Comparison of ENCODE assay signal across 1 cellular context in genomic region chr20:18139832-18140231, GRCh38.
TF ChIP-seq lines count a peak whose summit lies in the region.

No MANE protein-coding gene starts in this region.

TF ChIP-seq in HepG2, 621 proteins besides CTCF, POLR2A, EP300 and RAD21 (continued from another document and continues in another):
- no peak for TF ChIP-seq ZBTB10 (CRISPR knock-in tag; IDR thresholded peaks at IDR 0.05; ENCODE audit: borderline replicate concordance)
- TF ChIP-seq HNRNPUL1 (IDR thresholded peaks at IDR 0.05; ENCODE audit: low read depth, low read length), result no peak
- no peak for TF ChIP-seq NFE2 (CRISPR knock-in tag; IDR thresholded peaks at IDR 0.05)
- no peak for TF ChIP-seq SNAI1 (CRISPR knock-in tag; IDR thresholded peaks at IDR 0.05; ENCODE audit: borderline replicate concordance)
- no peak for TF ChIP-seq GTF3A (CRISPR knock-in tag; conservative IDR thresholded peaks at IDR 0.05)
- 0 out of 2 replicates have a peak, but pooled peaks have one; percentile 16 for TF ChIP-seq POLR2AphosphoS5 (IDR thresholded peaks at IDR 0.05; ENCODE audit: low read depth, low read length)
- no peak for TF ChIP-seq ZKSCAN5 (CRISPR knock-in tag; IDR thresholded peaks at IDR 0.05)
- no peak for TF ChIP-seq ZBTB7A (CRISPR knock-in tag; IDR thresholded peaks at IDR 0.05)
- 0 out of 2 replicates have a peak, but pooled peaks have one; percentile 28 for TF ChIP-seq FOXP4 (CRISPR knock-in tag; IDR thresholded peaks at IDR 0.05)
- no peak for TF ChIP-seq FOXA1 (IDR thresholded peaks at IDR 0.05)
- TF ChIP-seq FOXA1 (CRISPR knock-in tag; IDR thresholded peaks at IDR 0.05), result no peak
- no peak for TF ChIP-seq ZMAT5 (CRISPR knock-in tag; IDR thresholded peaks at IDR 0.05; ENCODE audit: borderline replicate concordance, low read depth)
- no peak for TF ChIP-seq SP5 (CRISPR knock-in tag; IDR thresholded peaks at IDR 0.05; ENCODE audit: borderline replicate concordance, low read depth)
- no peak for TF ChIP-seq CAMTA2 (CRISPR knock-in tag; IDR thresholded peaks at IDR 0.05; ENCODE audit: borderline replicate concordance)
- TF ChIP-seq ZFX (CRISPR knock-in tag; IDR thresholded peaks at IDR 0.05; ENCODE audit: low read depth), result no peak
- TF ChIP-seq ZBTB37 (CRISPR knock-in tag; IDR thresholded peaks at IDR 0.05), result no peak
- no peak for TF ChIP-seq ZNF260 (CRISPR knock-in tag; IDR thresholded peaks at IDR 0.05; ENCODE audit: borderline replicate concordance, low read depth)
- peak; percentile 72; the same call in 1 of the 2 replicates for TF ChIP-seq CEBPB (IDR thresholded peaks at IDR 0.05; ENCODE audit: borderline replicate concordance, low read depth, low read length)
- TF ChIP-seq PATZ1 (CRISPR knock-in tag; IDR thresholded peaks at IDR 0.05), result no peak
- TF ChIP-seq ZNF282 (IDR thresholded peaks at IDR 0.05; ENCODE audit: partially characterized antibody), result no peak
- no peak for TF ChIP-seq ZNF331 (CRISPR knock-in tag; IDR thresholded peaks at IDR 0.05)
- TF ChIP-seq CBX1 (IDR thresholded peaks at IDR 0.05; ENCODE audit: low read depth), result no peak
- no peak for TF ChIP-seq MYPOP (CRISPR knock-in tag; IDR thresholded peaks at IDR 0.05)
- TF ChIP-seq RFX3 (CRISPR knock-in tag; IDR thresholded peaks at IDR 0.05), result no peak
- peak; percentile 62 for TF ChIP-seq BCL6 (CRISPR knock-in tag; IDR thresholded peaks at IDR 0.05)
- TF ChIP-seq ZNF674 (CRISPR knock-in tag; IDR thresholded peaks at IDR 0.05; ENCODE audit: low read depth), result no peak
- TF ChIP-seq CSRNP2 (CRISPR knock-in tag; conservative IDR thresholded peaks at IDR 0.05; ENCODE audit: low read depth), result no peak
- TF ChIP-seq ZNF891 (CRISPR knock-in tag; IDR thresholded peaks at IDR 0.05), result no peak
- no peak for TF ChIP-seq ZNF275 (CRISPR knock-in tag; IDR thresholded peaks at IDR 0.05; ENCODE audit: borderline replicate concordance)
- no peak for TF ChIP-seq MXD4 (CRISPR knock-in tag; IDR thresholded peaks at IDR 0.05)
- no peak for TF ChIP-seq HES4 (CRISPR knock-in tag; IDR thresholded peaks at IDR 0.05; ENCODE audit: borderline replicate concordance)
- TF ChIP-seq NFIB (CRISPR knock-in tag; IDR thresholded peaks at IDR 0.05; ENCODE audit: borderline replicate concordance), result no peak
- TF ChIP-seq ZNF207 (IDR thresholded peaks at IDR 0.05; ENCODE audit: borderline replicate concordance), result no peak
- TF ChIP-seq GLI4 (CRISPR knock-in tag; IDR thresholded peaks at IDR 0.05; ENCODE audit: borderline replicate concordance), result no peak
- no peak for TF ChIP-seq SP140L (CRISPR knock-in tag; IDR thresholded peaks at IDR 0.05; ENCODE audit: borderline replicate concordance)
- no peak for TF ChIP-seq ATF3 (CRISPR knock-in tag; IDR thresholded peaks at IDR 0.05)
- no peak for TF ChIP-seq KMT2A (CRISPR knock-in tag; IDR thresholded peaks at IDR 0.05)
- TF ChIP-seq ZNF788 (CRISPR knock-in tag; IDR thresholded peaks at IDR 0.05; ENCODE audit: borderline replicate concordance), result no peak
- TF ChIP-seq NR3C1 (CRISPR knock-in tag; IDR thresholded peaks at IDR 0.05), result no peak
- TF ChIP-seq SAP130 (CRISPR knock-in tag; IDR thresholded peaks at IDR 0.05; ENCODE audit: low read depth), result peak; percentile 48
- no peak for TF ChIP-seq GABPA (IDR thresholded peaks at IDR 0.05; ENCODE audit: low read depth, low read length)
- TF ChIP-seq GABPA (CRISPR knock-in tag; IDR thresholded peaks at IDR 0.05; ENCODE audit: low read depth), result no peak
- TF ChIP-seq SMARCC2 (IDR thresholded peaks at IDR 0.05), result no peak
- TF ChIP-seq RARA (CRISPR knock-in tag; IDR thresholded peaks at IDR 0.05), result peak; percentile 75
- no peak for TF ChIP-seq RCOR2 (CRISPR knock-in tag; IDR thresholded peaks at IDR 0.05)
- TF ChIP-seq ZSCAN12 (CRISPR knock-in tag; IDR thresholded peaks at IDR 0.05), result no peak
- TF ChIP-seq CREM (IDR thresholded peaks at IDR 0.05), result no peak
- no peak for TF ChIP-seq CREM (CRISPR knock-in tag; IDR thresholded peaks at IDR 0.05)
- TF ChIP-seq JUNB (CRISPR knock-in tag; IDR thresholded peaks at IDR 0.05; ENCODE audit: borderline replicate concordance), result no peak
- no peak for TF ChIP-seq NFIC (IDR thresholded peaks at IDR 0.05; ENCODE audit: low read length)
- TF ChIP-seq ATM (IDR thresholded peaks at IDR 0.05; ENCODE audit: borderline replicate concordance), result no peak
- no peak for TF ChIP-seq HMGA1 (CRISPR knock-in tag; conservative IDR thresholded peaks at IDR 0.05)
- TF ChIP-seq HNRNPH1 (optimal IDR thresholded peaks at IDR 0.05; ENCODE audit: low read depth, low read length), result no peak
- no peak for TF ChIP-seq NR2C2 (CRISPR knock-in tag; IDR thresholded peaks at IDR 0.05; ENCODE audit: borderline replicate concordance)
- TF ChIP-seq MYC (CRISPR knock-in tag; IDR thresholded peaks at IDR 0.05; ENCODE audit: borderline replicate concordance), result no peak
- TF ChIP-seq ZNF776 (CRISPR knock-in tag; IDR thresholded peaks at IDR 0.05), result no peak
- no peak for TF ChIP-seq HOXA9 (CRISPR knock-in tag; IDR thresholded peaks at IDR 0.05; ENCODE audit: borderline replicate concordance)
- TF ChIP-seq ZNF10 (CRISPR knock-in tag; IDR thresholded peaks at IDR 0.05; ENCODE audit: borderline replicate concordance, low read depth), result no peak
- no peak for TF ChIP-seq POLR2G (IDR thresholded peaks at IDR 0.05; ENCODE audit: low read depth, low read length)
- no peak for TF ChIP-seq ZNF224 (CRISPR knock-in tag; IDR thresholded peaks at IDR 0.05)
- no peak for TF ChIP-seq ZNF17 (CRISPR knock-in tag; IDR thresholded peaks at IDR 0.05)
- TF ChIP-seq BRF2 (CRISPR knock-in tag; IDR thresholded peaks at IDR 0.05), result no peak
- no peak for TF ChIP-seq CBFB (CRISPR knock-in tag; IDR thresholded peaks at IDR 0.05)
